In the genomic region with DNA sequence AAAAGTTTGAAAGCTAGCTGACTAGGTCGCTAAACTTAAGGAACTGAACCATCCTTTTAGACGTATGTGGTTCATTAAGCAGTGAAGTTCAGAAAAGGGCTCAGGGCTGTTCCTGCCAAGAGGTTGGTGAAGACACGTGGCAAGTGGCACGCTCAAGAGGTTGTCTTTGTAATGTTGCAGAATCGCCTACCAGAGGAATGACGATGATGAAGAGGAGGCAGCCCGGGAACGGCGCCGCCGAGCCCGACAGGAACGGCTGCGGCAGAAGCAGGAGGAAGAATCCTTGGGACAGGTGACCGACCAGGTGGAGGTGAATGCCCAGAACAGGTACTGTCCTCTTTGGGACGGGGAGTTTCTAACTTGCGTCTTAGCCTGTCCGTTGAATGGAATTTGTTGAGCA, we compare ENCODE assay signal across 28 cellular contexts.
"Had no signal": no experiment of that assay in that cellular context is flagged by ENCODE, and none has a peak within 500 bp of the region (broad histone marks: within the 10 kb centered on the region; RNA-seq: fewer than 3 reads in every experiment).

No MANE protein-coding gene starts in this region.

- H3K79me2 ChIP-seq: parathyroid adenoma had no signal

- H3K9me3 ChIP-seq: heart right ventricle, mucosa of descending colon, spleen, testis, tibial nerve, upper lobe of right lung, uterus had no signal

- ATAC-seq: effector memory CD8-positive, alpha-beta T cell; esophagus mucosa; foreskin keratinocyte; heart right ventricle; left cardiac atrium; left lung; mucosa of descending colon; natural killer cell treated with Interleukin-12 subunit alpha and Interleukin-12 subunit beta and Interleukin-15 and Interleukin-18, amount 100 ng/mL, for 72 hours; sciatic nerve; stimulated activated memory B cell treated with anti-CD40 and anti-IgM and Interleukin-4, amounts not matched to agents 10 μg/mL and 1 μg/mL and 100 μg/mL, for 72 hours; stimulated activated naive CD8-positive, alpha-beta T cell treated with anti-CD3 and anti-CD28 coated beads, Interleukin-15, Interleukin-2, amounts not matched to agents 100 U/mL and 50 U/mL, for 24 hours; upper lobe of right lung had no signal

- H3K4me3 Mint-ChIP-seq: effector memory CD8-positive, alpha-beta T cell; mesothelial cell of epicardium; naive B cell; natural killer cell treated with Interleukin-12 subunit alpha and Interleukin-12 subunit beta and Interleukin-15 and Interleukin-18, amount 100 ng/mL, for 72 hours; neural progenitor cell; stimulated activated memory B cell treated with anti-CD40 and anti-IgM and Interleukin-4, amounts not matched to agents 10 μg/mL and 1 μg/mL and 100 μg/mL, for 72 hours had no signal

- H3K27ac Mint-ChIP-seq: effector memory CD8-positive, alpha-beta T cell; mesothelial cell of epicardium; naive B cell; natural killer cell treated with Interleukin-12 subunit alpha and Interleukin-12 subunit beta and Interleukin-15 and Interleukin-18, amount 100 ng/mL, for 72 hours; neural progenitor cell; progenitor cell of endocrine pancreas; stimulated activated memory B cell treated with anti-CD40 and anti-IgM and Interleukin-4, amounts not matched to agents 10 μg/mL and 1 μg/mL and 100 μg/mL, for 72 hours had no signal

- H3K36me3 Mint-ChIP-seq: natural killer cell treated with Interleukin-12 subunit alpha and Interleukin-12 subunit beta and Interleukin-15 and Interleukin-18, amount 100 ng/mL, for 72 hours; stimulated activated memory B cell treated with anti-CD40 and anti-IgM and Interleukin-4, amounts not matched to agents 10 μg/mL and 1 μg/mL and 100 μg/mL, for 72 hours had no signal

- H3K36me3 ChIP-seq: left lung, upper lobe of right lung, uterus had no signal

- H3K27me3 ChIP-seq: foreskin keratinocyte, heart right ventricle, left lung, neural progenitor cell, spleen, testis, tibial nerve, upper lobe of right lung, uterus had no signal

- H3K4me3 ChIP-seq: heart right ventricle, left lung, mucosa of descending colon, neural progenitor cell, spleen, testis, tibial nerve, upper lobe of right lung, uterus had no signal

- DNase-seq: cortex of kidney; effector memory CD8-positive, alpha-beta T cell; foreskin keratinocyte; glutamatergic neuron; heart right ventricle; hippocampal formation; left cardiac atrium; left lung; mesenchymal stem cell; mucosa of descending colon; naive B cell; spleen; stimulated activated CD4-positive, alpha-beta T cell treated with anti-CD3 and anti-CD28 coated beads, Interleukin-4, amount 100 ng/mL, for 4 hours; stimulated activated naive CD8-positive, alpha-beta T cell treated with anti-CD3 and anti-CD28 coated beads, Interleukin-15, Interleukin-2, amounts not matched to agents 100 U/mL and 50 U/mL, for 24 hours; substantia nigra; testis; upper lobe of right lung; uterus had no signal

- H3K27me3 Mint-ChIP-seq: progenitor cell of endocrine pancreas; stimulated activated memory B cell treated with anti-CD40 and anti-IgM and Interleukin-4, amounts not matched to agents 10 μg/mL and 1 μg/mL and 100 μg/mL, for 72 hours had no signal

- H2AFZ ChIP-seq: neural progenitor cell, parathyroid adenoma had no signal

- H3K27ac ChIP-seq: epithelial cell of prostate, foreskin keratinocyte, left lung, neural progenitor cell, parathyroid adenoma, spleen, testis, tibial nerve, upper lobe of right lung, uterus had no signal

- H3K4me1 ChIP-seq: foreskin keratinocyte, left lung, neural progenitor cell, parathyroid adenoma, testis, upper lobe of right lung had no signal

- H3K4me1 Mint-ChIP-seq: mesothelial cell of epicardium, neural progenitor cell had no signal

- H3K4me2 ChIP-seq: neural progenitor cell had no signal
